20 cellular contexts compared by ENCODE assay signal in the genomic region with DNA sequence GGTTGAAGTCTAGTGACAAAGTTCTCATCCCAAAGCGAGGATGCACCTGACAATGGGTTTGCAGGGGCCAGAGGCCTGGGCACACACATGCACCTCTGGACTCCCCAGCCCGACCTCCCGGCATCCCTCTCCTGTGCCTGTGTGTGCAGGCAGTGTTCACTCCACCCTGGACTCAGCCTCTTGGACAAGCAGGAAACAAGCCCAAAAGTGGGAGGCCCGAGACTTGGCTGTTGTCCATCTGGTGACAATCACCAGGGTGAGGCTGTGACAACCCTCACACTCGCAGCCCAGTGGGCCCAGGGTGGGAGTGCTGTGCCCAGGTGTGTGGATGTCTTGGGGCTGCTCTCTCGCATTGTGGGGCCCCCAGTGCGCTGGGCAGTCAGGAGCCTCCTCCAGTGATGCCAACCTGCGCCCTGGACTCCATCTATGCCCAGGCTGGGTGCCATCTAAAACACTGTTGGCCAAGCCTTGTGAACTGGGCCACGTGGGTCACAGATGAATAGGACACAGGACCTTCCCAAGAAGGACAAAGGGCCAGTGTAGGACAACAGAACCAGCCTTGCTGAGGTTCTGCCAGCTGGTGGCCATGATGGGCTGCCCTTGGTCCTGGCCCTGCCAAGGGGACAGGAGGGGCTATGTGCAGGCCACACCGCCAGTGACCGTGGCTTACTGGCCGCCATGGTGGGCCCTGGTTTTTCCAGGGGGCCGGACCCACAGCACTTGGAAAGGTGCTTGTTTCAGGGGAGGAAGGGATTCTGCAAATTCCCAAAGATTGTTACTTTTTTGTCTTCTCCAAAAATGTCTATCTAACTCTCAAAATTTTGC.
DNase-seq lines count a peak whose midpoint lies in the region; ATAC-seq and TF ChIP-seq lines count a peak whose summit lies in the region.
"Had no signal": no experiment of that assay in that cellular context is flagged by ENCODE, and none has a peak within 500 bp of the region (broad histone marks: within the 10 kb centered on the region; RNA-seq: fewer than 3 reads in every experiment).

No MANE protein-coding gene starts in this region.

- H3K4me3 Mint-ChIP-seq in natural killer cell treated with Interleukin-12 subunit alpha and Interleukin-12 subunit beta and Interleukin-15 and Interleukin-18, amount 100 ng/mL, for 72 hours, result no peak overlapping the region
- no peak overlapping the region for H3K4me3 Mint-ChIP-seq in natural killer cell
- H3K4me3 Mint-ChIP-seq: B cell had no signal

- H3K9me3 Mint-ChIP-seq in natural killer cell treated with Interleukin-12 subunit alpha and Interleukin-12 subunit beta and Interleukin-15 and Interleukin-18, amount 100 ng/mL, for 72 hours, result no peaks in the 10 kb centered on the region
- H3K9me3 Mint-ChIP-seq in natural killer cell, result no peaks in the 10 kb centered on the region

- H3K4me3 ChIP-seq in upper lobe of right lung, result no peak overlapping the region

- H3K27me3 Mint-ChIP-seq in natural killer cell treated with Interleukin-12 subunit alpha and Interleukin-12 subunit beta and Interleukin-15 and Interleukin-18, amount 100 ng/mL, for 72 hours, result peaks cover 0 to 3% of the 10 kb centered on the region in 2 donors
- H3K27me3 Mint-ChIP-seq in natural killer cell (ENCODE audit: low read depth in 2 of 2), result no peaks in the 10 kb centered on the region
- H3K27me3 Mint-ChIP-seq: B cell; CD4-positive, alpha-beta memory T cell had no signal

- H3K4me1 Mint-ChIP-seq in natural killer cell treated with Interleukin-12 subunit alpha and Interleukin-12 subunit beta and Interleukin-15 and Interleukin-18, amount 100 ng/mL, for 72 hours (ENCODE audit: low read depth in 2 of 2), result no peaks in the 10 kb centered on the region
- no peaks in the 10 kb centered on the region for H3K4me1 Mint-ChIP-seq in natural killer cell
- H3K4me1 Mint-ChIP-seq: B cell; CD4-positive, alpha-beta memory T cell had no signal

- DNase-seq in natural killer cell treated with Interleukin-12 subunit alpha and Interleukin-12 subunit beta and Interleukin-15 and Interleukin-18, amount 100 ng/mL, for 72 hours (ENCODE audit: low spot score), result no peak
- DNase-seq in natural killer cell, result no peak
- DNase-seq in globus pallidus (ENCODE audit: low spot score), result peak; percentile 7
- peak; percentile 45 for DNase-seq in sciatic nerve (ENCODE audit: low spot score)
- DNase-seq in upper lobe of right lung, result peak; percentile 47
- no peak for DNase-seq in activated effector memory CD4-positive, alpha-beta T cell treated with anti-CD3 and anti-CD28 coated beads, Interleukin-2, amount 50 U/mL, for 16 hours
- DNase-seq in omental fat pad (ENCODE audit: low spot score), result no peak
- no peak for DNase-seq in HEK293T (ENCODE audit: extremely low spot score)
- DNase-seq: CD4-positive, alpha-beta memory T cell; DMS53; GOT3; KG1; MV-4-11; NCI-H2107; NCI-H2227 treated with DMSO at 0.1 percent for 48 hours; NCI-H524; PC-3; RPMI8226; SIG-M5 had no signal

- H3K27ac Mint-ChIP-seq in natural killer cell treated with Interleukin-12 subunit alpha and Interleukin-12 subunit beta and Interleukin-15 and Interleukin-18, amount 100 ng/mL, for 72 hours, result no peak overlapping the region
- H3K27ac Mint-ChIP-seq in natural killer cell, result no peak overlapping the region
- H3K27ac Mint-ChIP-seq: B cell; CD4-positive, alpha-beta memory T cell had no signal

- H3K4me1 ChIP-seq in upper lobe of right lung, result no peaks in the 10 kb centered on the region

- POLR2A ChIA-PET in HEK293T (lab: Yijun Ruan, JAX), result no interaction called here

- CTCF ChIA-PET in HEK293T (lab: Yijun Ruan, JAX), result no interaction called here

- H3K27me3 ChIP-seq in upper lobe of right lung, result no peaks in the 10 kb centered on the region

- peak; percentile 21 to 24 for ATAC-seq in natural killer cell treated with Interleukin-12 subunit alpha and Interleukin-12 subunit beta and Interleukin-15 and Interleukin-18, amount 100 ng/mL, for 72 hours
- ATAC-seq in natural killer cell (no peak), sciatic nerve (no peak), upper lobe of right lung (no peak), omental fat pad (ENCODE audit: low FRiP score) (no peak)
- ATAC-seq: PC-3 had no signal

- H3K27ac ChIP-seq in upper lobe of right lung, result no peak overlapping the region

- H3K9me3 ChIP-seq in upper lobe of right lung, result no peaks in the 10 kb centered on the region

- intact Hi-C loops in natural killer cell (cut with micrococcal nuclease), result no loop called here
- intact Hi-C loops in sciatic nerve (cut with DNase I), result no loop called here
- intact Hi-C loops in upper lobe of right lung (cut with DNase I), result no loop called here

- TF ChIP-seq CTCF in natural killer cell (IDR thresholded peaks at IDR 0.05) (no peak), upper lobe of right lung (IDR thresholded peaks at IDR 0.05) (no peak), omental fat pad (IDR thresholded peaks at IDR 0.05) (no peak)

- no peaks in the 10 kb centered on the region for H3K36me3 Mint-ChIP-seq in natural killer cell treated with Interleukin-12 subunit alpha and Interleukin-12 subunit beta and Interleukin-15 and Interleukin-18, amount 100 ng/mL, for 72 hours
- no peaks in the 10 kb centered on the region for H3K36me3 Mint-ChIP-seq in natural killer cell
- H3K36me3 Mint-ChIP-seq: CD4-positive, alpha-beta memory T cell had no signal

- H3K36me3 ChIP-seq in upper lobe of right lung, result no peaks in the 10 kb centered on the region

TF ChIP-seq in HEK293T, 16 proteins besides CTCF, POLR2A, EP300 and RAD21:
- TF ChIP-seq BHLHE40 (IDR thresholded peaks at IDR 0.05; ENCODE audit: borderline replicate concordance), result no peak
- no peak for TF ChIP-seq NFRKB (IDR thresholded peaks at IDR 0.05)
- TF ChIP-seq L3MBTL2 (conservative IDR thresholded peaks at IDR 0.05), result no peak
- no peak for TF ChIP-seq SUZ12 (IDR thresholded peaks at IDR 0.05)
- no peak for TF ChIP-seq ZNF384 (IDR thresholded peaks at IDR 0.05)
- no peak for TF ChIP-seq LEF1 (IDR thresholded peaks at IDR 0.05; ENCODE audit: borderline replicate concordance)
- TF ChIP-seq HDGF (IDR thresholded peaks at IDR 0.05; ENCODE audit: borderline replicate concordance), result no peak
- TF ChIP-seq FOXK2 (IDR thresholded peaks at IDR 0.05), result no peak
- TF ChIP-seq CTBP1 (IDR thresholded peaks at IDR 0.05; ENCODE audit: borderline replicate concordance), result no peak
- TF ChIP-seq FOXA1 (IDR thresholded peaks at IDR 0.05), result no peak
- no peak for TF ChIP-seq ELF4 (IDR thresholded peaks at IDR 0.05)

Comparison
In these comparisons a context has a peak if more than half of its experiments do, and no peak if none do; other contexts are left out.
1. ATAC-seq: peak in natural killer cell treated with Interleukin-12 subunit alpha and Interleukin-12 subunit beta and Interleukin-15 and Interleukin-18, amount 100 ng/mL, for 72 hours (2 of 2); none in natural killer cell (0 of 3), sciatic nerve (single experiment), upper lobe of right lung (single experiment) and omental fat pad (single experiment).
2. DNase-seq: peak in globus pallidus (single experiment), sciatic nerve (single experiment) and upper lobe of right lung (single experiment); none in natural killer cell treated with Interleukin-12 subunit alpha and Interleukin-12 subunit beta and Interleukin-15 and Interleukin-18, amount 100 ng/mL, for 72 hours (single experiment), natural killer cell (single experiment), activated effector memory CD4-positive, alpha-beta T cell treated with anti-CD3 and anti-CD28 coated beads, Interleukin-2, amount 50 U/mL, for 16 hours (single experiment), omental fat pad (single experiment) and HEK293T (single experiment).